ENCODE assay signal across 20 cellular contexts in genomic region chr3:58235970-58236369, GRCh38. TPM values are rescaled to one million over a fixed set of nuclear protein-coding genes. Genes with fewer than 3 reads are reported as not detected.
DNase-seq lines count a peak whose midpoint lies in the region; ATAC-seq, FAIRE-seq and TF ChIP-seq lines count a peak whose summit lies in the region.
"Had no signal": no experiment of that assay in that cellular context is flagged by ENCODE, and none has a peak within 500 bp of the region (broad histone marks: within the 10 kb centered on the region; RNA-seq: fewer than 3 reads in every experiment).

No MANE protein-coding gene starts in this region.

- H3K4me1 ChIP-seq in HepG2 (ENCODE audit: insufficient read depth, low read length) (peaks cover 59% of the 10 kb centered on the region), right lobe of liver (peaks cover 0 to 38% (median 2%) of the 10 kb centered on the region in 4 donors), astrocyte (ENCODE audit: insufficient read depth, low read length) (peaks cover 8% of the 10 kb centered on the region)

- H3K9ac ChIP-seq in HepG2 (ENCODE audit: insufficient read depth, low read depth, low read length), result peak overlapping the region; percentile 49; the same call in 1 of the 2 replicates
- no peak overlapping the region for H3K9ac ChIP-seq in astrocyte (ENCODE audit: low read length)
- H3K9ac ChIP-seq: KMS-11 had no signal

- H3K27me3 Mint-ChIP-seq in astrocyte (ENCODE audit: low read depth, unreplicated experiment), result peaks cover 46% of the 10 kb centered on the region
- H3K27me3 Mint-ChIP-seq in mesothelial cell of epicardium (ENCODE audit: low read depth), result peaks cover 58% of the 10 kb centered on the region

- no peak for TF ChIP-seq EP300 in HepG2 (IDR thresholded peaks at IDR 0.05; ENCODE audit: low read depth in 2 of 2, low read length in 2 of 2)
- no peak for TF ChIP-seq EP300 in HepG2 (CRISPR knock-in tag; IDR thresholded peaks at IDR 0.05; ENCODE audit: borderline replicate concordance)

- H3K27me3 ChIP-seq in HepG2 (ENCODE audit: control insufficient read depth in 1 of 2, insufficient read depth in 2 of 2, low read length in 2 of 2) (peaks cover 1 to 14% of the 10 kb centered on the region in 2 experiments; a peak in 3 of 5 replicates), right lobe of liver (no peaks in the 10 kb centered on the region), astrocyte (ENCODE audit: insufficient read depth, low read length) (peaks cover 19% of the 10 kb centered on the region)
- H3K27me3 ChIP-seq: heart left ventricle, tibial nerve had no signal

- H2AFZ ChIP-seq in HepG2 (ENCODE audit: low read length) (no peak overlapping the region), astrocyte (ENCODE audit: low read depth, low read length) (no peak overlapping the region)

- H3K4me1 Mint-ChIP-seq in astrocyte (ENCODE audit: low read depth, unreplicated experiment) (peaks cover 3% of the 10 kb centered on the region), mesothelial cell of epicardium (peaks cover 5% of the 10 kb centered on the region)

- H3K27ac Mint-ChIP-seq in astrocyte (ENCODE audit: unreplicated experiment) (peak overlapping the region; percentile 47), mesothelial cell of epicardium (no peak overlapping the region)

- H4K20me1 ChIP-seq in HepG2 (ENCODE audit: insufficient read depth, low read length), result no peaks in the 10 kb centered on the region
- H4K20me1 ChIP-seq in astrocyte (ENCODE audit: insufficient read depth, low read length), result peaks cover 6% of the 10 kb centered on the region

- H3K9me3 Mint-ChIP-seq in astrocyte (ENCODE audit: unreplicated experiment) (no peaks in the 10 kb centered on the region), mesothelial cell of epicardium (no peaks in the 10 kb centered on the region)

- ATAC-seq in HepG2 (no peak), right lobe of liver (no peak), HG03520 (IDR thresholded peaks at IDR 0.05; ENCODE audit: unreplicated experiment) (no peak)
- ATAC-seq: activated CD4-positive, CD25-positive, alpha-beta regulatory T cell treated with anti-CD3 and anti-CD28 coated beads, Interleukin-2, amount 50 U/mL, for 24 hours; heart left ventricle had no signal

- intact Hi-C loops in HepG2 (cut with micrococcal nuclease; ENCODE audit: unreplicated experiment) (loop anchor here (2.0 to 5.0 kb wide), 3 partner anchors 13 to 66 kb away; no protein-coding TSS in a partner anchor), right lobe of liver (cut with DNase I) (no loop called here)

- WGBS in HepG2 (ENCODE audit: low lambda C conversion rate), result 40% methylated on average over 3 of the region's 4 CpGs
- 86% methylated on average over 1 of the region's 4 CpGs for WGBS in right lobe of liver (ENCODE audit: insufficient coverage, low coverage, low lambda C conversion rate, missing lambda C conversion rate)

- H3K9me3 ChIP-seq in HepG2 (ENCODE audit: low read length) (no peaks in the 10 kb centered on the region), right lobe of liver (no peaks in the 10 kb centered on the region), astrocyte (ENCODE audit: insufficient read depth, low read depth, low read length) (no peaks in the 10 kb centered on the region)
- H3K9me3 ChIP-seq: HAP-1, heart left ventricle, tibial nerve had no signal

- peak overlapping the region; percentile 86 for H3K4me3 Mint-ChIP-seq in astrocyte (ENCODE audit: unreplicated experiment)
- H3K4me3 Mint-ChIP-seq in mesothelial cell of epicardium, result peak overlapping the region; percentile 4

- peak overlapping the region; percentile 99 for H3K4me2 ChIP-seq in HepG2 (ENCODE audit: low read depth, low read length)
- H3K4me2 ChIP-seq in astrocyte (ENCODE audit: low read length), result no peak overlapping the region

- TF ChIP-seq CTCF in HepG2 (CRISPR knock-in tag; IDR thresholded peaks at IDR 0.05) (no peak), right lobe of liver (IDR thresholded peaks at IDR 0.05) (no peak), astrocyte (IDR thresholded peaks at IDR 0.05; ENCODE audit: insufficient read depth, low read depth, low read length) (no peak), mesothelial cell of epicardium (IDR thresholded peaks at IDR 0.05; ENCODE audit: unreplicated experiment) (no peak)

- POLR2A ChIA-PET in HepG2 (lab: Yijun Ruan, JAX), result interaction anchor here (2.6 kb wide), 1 partner anchor 70 kb away, joined by 9 read pairs; the partner anchor contains the start of genes HTD2 and RPP14

- TF ChIP-seq RAD21 in HepG2 (CRISPR knock-in tag; IDR thresholded peaks at IDR 0.05), result no peak

- H3K36me3 Mint-ChIP-seq in astrocyte (ENCODE audit: low read depth, unreplicated experiment), result no peaks in the 10 kb centered on the region
- H3K36me3 Mint-ChIP-seq in mesothelial cell of epicardium, result no peaks in the 10 kb centered on the region

- DNase-seq in HepG2 (ENCODE audit: low spot score) (no peak), right lobe of liver (no peak), astrocyte (ENCODE audit: low read depth) (no peak), mesothelial cell of epicardium (ENCODE audit: low spot score in 2 of 2, unreplicated experiment in 2 of 2) (no peak), kidney glomerular epithelial cell (lab: John Stamatoyannopoulos, UW) (no peak), COLO668 (lab: John Stamatoyannopoulos, UW; ENCODE audit: unreplicated experiment) (no peak), ureter (ENCODE audit: low spot score) (no peak)
- DNase-seq: activated gamma-delta T cell treated with Interleukin-2 at 50 U/mL for 16 hours, EL, heart left ventricle, islet precursor cell, mammary epithelial cell, NCI-H2081 treated with DMSO at 0.1 percent for 48 hours, NCI-H510A treated with DMSO at 0.1 percent for 48 hours, SHP77 treated with DMSO at 0.1 percent for 48 hours had no signal

- CTCF ChIA-PET in HepG2 (lab: Yijun Ruan, JAX; ENCODE audit: low intra/inter-chr PET ratio, low total read pairs), result no interaction called here

- FAIRE-seq in HepG2 (lab: Jason Lieb, UNC) (no peak), astrocyte (lab: Jason Lieb, UNC) (no peak)

- BruUV-seq in HepG2 (replicated peaks; lab: Mats Ljungman, UMichigan), result no TSS peak

- in situ Hi-C loops in HepG2 (cut with HindIII; ENCODE audit: extremely low pct_ligation_motif_present, low pct_unique_long_range_greater_than_20kb), result loop anchor here (5.0 kb wide), 2 partner anchors 49 to 71 kb away; partner anchors contain the start of genes HTD2 and RPP14

- H3K79me2 ChIP-seq in HepG2 (ENCODE audit: insufficient read depth, low read length) (no peaks in the 10 kb centered on the region), astrocyte (ENCODE audit: insufficient read depth, low read length) (no peaks in the 10 kb centered on the region)

- TF ChIP-seq POLR2A in HepG2 (IDR thresholded peaks at IDR 0.05; ENCODE audit: insufficient read depth in 1 of 2, low read depth in 2 of 2, low read length in 2 of 2) (no peak), right lobe of liver (IDR thresholded peaks at IDR 0.05) (no peak)

- H3K36me3 ChIP-seq in HepG2 (replicated peaks in 1 of 2; ENCODE audit: control insufficient read depth in 1 of 2, insufficient read depth in 2 of 2, low read length in 2 of 2) (no peaks in the 10 kb centered on the region), right lobe of liver (no peaks in the 10 kb centered on the region), astrocyte (ENCODE audit: insufficient read depth, low read length) (no peaks in the 10 kb centered on the region)
- H3K36me3 ChIP-seq: HAP-1, heart left ventricle, tibial nerve had no signal

- H3K4me3 ChIP-seq in HepG2 (replicated peaks in 1 of 3; ENCODE audit: insufficient read depth in 1 of 3, low read depth in 2 of 3, low read length in 3 of 3) (peak overlapping the region; percentile 89 to 95 (median 93); a peak in 3 of 6 replicates), right lobe of liver (no peak overlapping the region), astrocyte (ENCODE audit: insufficient read depth, low read depth, low read length) (no peak overlapping the region)

- H3K27ac ChIP-seq in HepG2 (ENCODE audit: extremely low read length, insufficient read depth, low read length), result no peak overlapping the region
- H3K27ac ChIP-seq in right lobe of liver, result no peak overlapping the region
- no peak overlapping the region for H3K27ac ChIP-seq in astrocyte (ENCODE audit: low read depth, low read length)
- H3K27ac ChIP-seq: KMS-11 had no signal

RNA-seq across cellular contexts. Expression of gene ABHD6, which starts 1.6 kb away (rescaled TPM):
- 5.7 and 9.0 TPM in 2 replicates for total RNA-seq in HepG2 (2016; rRNA removed; fragmentation: Illumina TruSeq; extraction: Trizol)
- total RNA-seq in HepG2 (2016; cell fraction: cytosol; rRNA removed; fragmentation: Illumina TruSeq; extraction: Trizol; ENCODE audit: low read depth), result 4.3 and 4.9 TPM in 2 replicates
- total RNA-seq in HepG2 (2016; cell fraction: insoluble cytoplasmic fraction; rRNA removed; fragmentation: Illumina TruSeq; extraction: Trizol), result 4.8 and 8.8 TPM in 2 replicates
- 7.3 and 7.9 TPM in 2 replicates for total RNA-seq in HepG2 (2016; cell fraction: membrane; rRNA removed; fragmentation: Illumina TruSeq; extraction: Trizol)
- total RNA-seq in HepG2 (2016; cell fraction: nucleus; rRNA removed; fragmentation: Illumina TruSeq; extraction: Trizol), result 7.5 and 8.4 TPM in 2 replicates
- 16.5 and 17.2 TPM in 2 replicates for polyA plus RNA-seq in HepG2 (2011; rRNA removed)
- 17.9 and 18.6 TPM in 2 replicates for polyA plus RNA-seq in HepG2 (2011; cell fraction: cytosol; rRNA removed)
- 10.2 and 11.0 TPM in 2 replicates for polyA plus RNA-seq in HepG2 (2011; cell fraction: nucleus; rRNA removed)
- polyA plus RNA-seq in HepG2 (2012), result 7.6 and 9.4 TPM in 2 replicates
- polyA plus RNA-seq in HepG2 (2016; cell fraction: cytosol; fragmentation: Illumina TruSeq; extraction: Trizol; ENCODE audit: low read depth), result 3.4 and 4.3 TPM in 2 replicates
- 4.7 and 5.8 TPM in 2 replicates for polyA plus RNA-seq in HepG2 (2016; cell fraction: insoluble cytoplasmic fraction; fragmentation: Illumina TruSeq; extraction: Trizol; ENCODE audit: low read depth)
- 4.9 and 6.1 TPM in 2 replicates for polyA plus RNA-seq in HepG2 (2016; cell fraction: membrane; fragmentation: Illumina TruSeq; extraction: Trizol; ENCODE audit: low read depth)
- polyA plus RNA-seq in HepG2 (2016; cell fraction: nucleus; fragmentation: Illumina TruSeq; extraction: Trizol; ENCODE audit: insufficient read depth, low read depth), result 9.1 and 12.2 TPM in 2 replicates
- 34.5 and 67.6 TPM in 2 replicates for polyA minus RNA-seq in HepG2 (2011; rRNA and poly(A)+ RNA removed; ENCODE audit: low replicate concordance)
- polyA minus RNA-seq in HepG2 (2011; cell fraction: cytosol; rRNA and poly(A)+ RNA removed), result 10.7 and 12.8 TPM in 2 replicates
- polyA minus RNA-seq in HepG2 (2011; cell fraction: nucleus; rRNA and poly(A)+ RNA removed), result 12.6 and 14.9 TPM in 2 replicates
- total RNA-seq in right lobe of liver, result 10 to 100 TPM; 24.6 to 64.3 (median 52.6) TPM
- total RNA-seq in astrocyte, result 3.8 and 3.9 TPM in 2 replicates
- 3.3 to 4.9 TPM (median 4.2 TPM) in 3 replicates for total RNA-seq in mesothelial cell of epicardium
- total RNA-seq in ureter, result 8.3 TPM

RNA-seq across cellular contexts. Expression of gene DNASE1L3, which starts 25.2 kb away (rescaled TPM):
- total RNA-seq in HepG2 (2016; rRNA removed; fragmentation: Illumina TruSeq; extraction: Trizol) (0.55 and 0.86 TPM in 2 replicates), right lobe of liver (100 to 1,000 TPM in 1 of 6 experiments, 10 to 100 TPM in 5; 32.9 to 134 (median 61.0) TPM), astrocyte (not detected in 2 replicates), mesothelial cell of epicardium (0.22 to 0.72 TPM (median 0.53 TPM) in 3 replicates), ureter (6.1 TPM)
- total RNA-seq in HepG2 (2016; cell fraction: cytosol; rRNA removed; fragmentation: Illumina TruSeq; extraction: Trizol; ENCODE audit: low read depth), result 0.30 TPM in 1 of 2 replicates, not detected in the other
- total RNA-seq in HepG2 (2016; cell fraction: insoluble cytoplasmic fraction; rRNA removed; fragmentation: Illumina TruSeq; extraction: Trizol), result 0.61 and 0.73 TPM in 2 replicates
- 0.53 and 1.1 TPM in 2 replicates for total RNA-seq in HepG2 (2016; cell fraction: membrane; rRNA removed; fragmentation: Illumina TruSeq; extraction: Trizol)
- total RNA-seq in HepG2 (2016; cell fraction: nucleus; rRNA removed; fragmentation: Illumina TruSeq; extraction: Trizol), result 0.22 TPM in 1 of 2 replicates, not detected in the other
- 1.0 and 1.7 TPM in 2 replicates for polyA plus RNA-seq in HepG2 (2011; rRNA removed)
- 1.0 and 1.3 TPM in 2 replicates for polyA plus RNA-seq in HepG2 (2011; cell fraction: cytosol; rRNA removed)
- 0.43 and 0.51 TPM in 2 replicates for polyA plus RNA-seq in HepG2 (2011; cell fraction: nucleus; rRNA removed)
- 0.33 and 2.5 TPM in 2 replicates for polyA plus RNA-seq in HepG2 (2012)
- 0.27 and 0.35 TPM in 2 replicates for polyA plus RNA-seq in HepG2 (2016; cell fraction: cytosol; fragmentation: Illumina TruSeq; extraction: Trizol; ENCODE audit: low read depth)
- 0.44 and 0.59 TPM in 2 replicates for polyA plus RNA-seq in HepG2 (2016; cell fraction: insoluble cytoplasmic fraction; fragmentation: Illumina TruSeq; extraction: Trizol; ENCODE audit: low read depth)
- polyA plus RNA-seq in HepG2 (2016; cell fraction: membrane; fragmentation: Illumina TruSeq; extraction: Trizol; ENCODE audit: low read depth), result 0.34 and 0.37 TPM in 2 replicates
- polyA plus RNA-seq in HepG2 (2016; cell fraction: nucleus; fragmentation: Illumina TruSeq; extraction: Trizol; ENCODE audit: insufficient read depth, low read depth), result 0.55 TPM in 1 of 2 replicates, not detected in the other
- 0.14 and 1.8 TPM in 2 replicates for polyA minus RNA-seq in HepG2 (2011; rRNA and poly(A)+ RNA removed; ENCODE audit: low replicate concordance)
- 0.88 TPM in 1 of 2 replicates, not detected in the other for polyA minus RNA-seq in HepG2 (2011; cell fraction: cytosol; rRNA and poly(A)+ RNA removed)
- polyA minus RNA-seq in HepG2 (2011; cell fraction: nucleus; rRNA and poly(A)+ RNA removed), result 0.77 and 0.87 TPM in 2 replicates
- total RNA-seq: mammary epithelial cell had no signal
- polyA plus RNA-seq: mammary epithelial cell had no signal

Comparison
In these comparisons a context has a peak if more than half of its experiments do, and no peak if none do; other contexts are left out.
1. H3K4me3 ChIP-seq: peak in HepG2 (3 of 3); none in right lobe of liver (0 of 3) and astrocyte (single experiment).